8 cellular contexts compared by ENCODE assay signal in genomic region chr6:24646771-24647170, GRCh38. TPM values are rescaled to one million over a fixed set of nuclear protein-coding genes. Genes with fewer than 3 reads are reported as not detected.
DNase-seq lines count a peak whose midpoint lies in the region; ATAC-seq and TF ChIP-seq lines count a peak whose summit lies in the region.

No MANE protein-coding gene starts in this region.

- no peak overlapping the region for H4K5ac ChIP-seq in mesendoderm (ENCODE audit: low read length)

- H3K27me3 Mint-ChIP-seq in CD14-positive monocyte (ENCODE audit: low read depth in 3 of 3): peaks cover 18 to 28% (median 25%) of the 10 kb centered on the region in 3 donors

- H3K9ac ChIP-seq in HUES64 (ENCODE audit: low read depth, low read length) (no peak overlapping the region), mesendoderm (ENCODE audit: low read length) (no peak overlapping the region)

- H3K4me3 Mint-ChIP-seq in CD14-positive monocyte: no peak overlapping the region

- intact Hi-C loops in CD14-positive monocyte (cut with micrococcal nuclease): no loop called here

- no peak for TF ChIP-seq CTCF in CD14-positive monocyte (IDR thresholded peaks at IDR 0.05)

- H3K27ac ChIP-seq in HUES64 (ENCODE audit: low read depth, low read length) (no peak overlapping the region), angular gyrus (ENCODE audit: low read depth, low read length) (peak overlapping the region; percentile 71), mesendoderm (ENCODE audit: low read depth, low read length) (no peak overlapping the region)

- peaks cover 19 to 33% of the 10 kb centered on the region in 2 donors for H3K36me3 Mint-ChIP-seq in CD14-positive monocyte

- H2BK15ac ChIP-seq in mesendoderm (replicated peaks; ENCODE audit: low read depth): no peak overlapping the region

- DNase-seq in DMS53 (lab: John Stamatoyannopoulos, UW) (peak; percentile 64), mesendoderm (peak; percentile 27), CD14-positive monocyte (ENCODE audit: low spot score) (no peak), NCI-H1694 treated with DMSO at 0.1 percent for 48 hours (lab: John Stamatoyannopoulos, UW) (no peak)
- no peak for DNase-seq in stimulated activated CD4-positive, alpha-beta T cell treated with anti-CD3 and anti-CD28 coated beads, Interleukin-4, amount 100 ng/mL, for 4 hours

- peak overlapping the region in 2 of 7 donors; percentile 45 to 71 for H3K27ac Mint-ChIP-seq in CD14-positive monocyte

- no peak overlapping the region for H3K23ac ChIP-seq in mesendoderm (ENCODE audit: low read length)

- 89% methylated on average over 6 of the region's 8 CpGs for WGBS in HUES64
- WGBS in mesendoderm (ENCODE audit: extremely low coverage, insufficient coverage, low lambda C conversion rate): no CpG with 5 or more reads among the region's 8 CpGs

- ATAC-seq in activated CD4-positive, CD25-positive, alpha-beta regulatory T cell treated with anti-CD3 and anti-CD28 coated beads, Interleukin-2, amount 50 U/mL, for 24 hours: no peak

- H3K27me3 ChIP-seq in HUES64 (ENCODE audit: insufficient read depth, low read length) (peaks cover 20% of the 10 kb centered on the region), mesendoderm (ENCODE audit: insufficient read depth, low read length, poor library complexity) (no peaks in the 10 kb centered on the region)

- peaks cover 14% of the 10 kb centered on the region; the same call in 1 of the 2 replicates for H3K4me1 ChIP-seq in HUES64 (ENCODE audit: insufficient read depth, low read length)
- no peaks in the 10 kb centered on the region for H3K4me1 ChIP-seq in mesendoderm (ENCODE audit: control insufficient read depth, low read depth, low read length)

- H2BK5ac ChIP-seq in mesendoderm (ENCODE audit: low read length): no peak overlapping the region

- H3K9me3 ChIP-seq in HUES64 (ENCODE audit: insufficient read depth, low read depth, low read length): no peaks in the 10 kb centered on the region

- no peaks in the 10 kb centered on the region for H3K79me2 ChIP-seq in mesendoderm (ENCODE audit: control insufficient read depth, insufficient read depth, low read length)

- no peak overlapping the region for H2AK5ac ChIP-seq in mesendoderm (ENCODE audit: low read length)

- H3K9me3 Mint-ChIP-seq in CD14-positive monocyte: peaks cover 0 to 3% (median 0%) of the 10 kb centered on the region in 7 donors

- H3K4ac ChIP-seq in mesendoderm (ENCODE audit: low read depth, low read length): no peak overlapping the region

- no peak overlapping the region for H4K8ac ChIP-seq in mesendoderm (ENCODE audit: low read depth, low read length)

- H3K79me1 ChIP-seq in mesendoderm (ENCODE audit: low read length): no peaks in the 10 kb centered on the region

- H2BK120ac ChIP-seq in mesendoderm (ENCODE audit: low read depth, low read length): no peak overlapping the region

- peaks cover 13% of the 10 kb centered on the region for H3K4me1 Mint-ChIP-seq in CD14-positive monocyte

- no peak overlapping the region for H3K4me2 ChIP-seq in mesendoderm (ENCODE audit: low read length)

- H3K4me3 ChIP-seq in HUES64 (ENCODE audit: low read length): peak overlapping the region; percentile 76; the same call in 1 of the 2 replicates
- no peak overlapping the region for H3K4me3 ChIP-seq in mesendoderm (ENCODE audit: low read length)

- H3K36me3 ChIP-seq in HUES64 (ENCODE audit: insufficient read depth, low read length): peaks cover 24% of the 10 kb centered on the region
- H3K36me3 ChIP-seq in mesendoderm (ENCODE audit: control insufficient read depth, insufficient read depth, low read length): no peaks in the 10 kb centered on the region

- H3K18ac ChIP-seq in mesendoderm (ENCODE audit: low read length): no peak overlapping the region

- no peak overlapping the region for H3K56ac ChIP-seq in mesendoderm (ENCODE audit: low read length)

RNA-seq across cellular contexts. Expression of gene KIAA0319, which starts 0.8 kb away (rescaled TPM):
- polyA plus RNA-seq in HUES64 (2013, experiment 1 of 2): 0.35 TPM
- polyA plus RNA-seq in HUES64 (2013, experiment 2 of 2): 0.25 TPM
- polyA plus RNA-seq in mesendoderm (2013, experiment 1 of 2): 0.13 TPM
- polyA plus RNA-seq in mesendoderm (2013, experiment 2 of 2): 0.14 TPM
- not detected for polyA plus RNA-seq in CD14-positive monocyte

RNA-seq across cellular contexts. Expression of gene TDP2, which starts 19.9 kb away (rescaled TPM):
- 51.3 TPM for polyA plus RNA-seq in HUES64 (2013, experiment 1 of 2)
- polyA plus RNA-seq in HUES64 (2013, experiment 2 of 2): 47.4 TPM
- polyA plus RNA-seq in mesendoderm (2013, experiment 1 of 2): 45.3 TPM
- polyA plus RNA-seq in mesendoderm (2013, experiment 2 of 2): 45.4 TPM
- polyA plus RNA-seq in CD14-positive monocyte: 10 to 100 TPM; 21.8 to 24.2 TPM

RNA-seq across cellular contexts. Expression of gene ACOT13, which starts 20.1 kb away (rescaled TPM):
- 44.8 TPM for polyA plus RNA-seq in HUES64 (2013, experiment 1 of 2)
- polyA plus RNA-seq in HUES64 (2013, experiment 2 of 2): 61.1 TPM
- 42.4 TPM for polyA plus RNA-seq in mesendoderm (2013, experiment 1 of 2)
- 44.9 TPM for polyA plus RNA-seq in mesendoderm (2013, experiment 2 of 2)
- polyA plus RNA-seq in CD14-positive monocyte: 10 to 100 TPM; 14.5 to 20.1 TPM

Comparison
In these comparisons a context has a peak if more than half of its experiments do, and no peak if none do; other contexts are left out.
1. DNase-seq: peak in DMS53 (single experiment) and mesendoderm (single experiment); none in CD14-positive monocyte (single experiment), stimulated activated CD4-positive, alpha-beta T cell treated with anti-CD3 and anti-CD28 coated beads, Interleukin-4, amount 100 ng/mL, for 4 hours (0 of 2) and NCI-H1694 treated with DMSO at 0.1 percent for 48 hours (single experiment).